ENCODE assay signal across 35 cellular contexts in the genomic region with DNA sequence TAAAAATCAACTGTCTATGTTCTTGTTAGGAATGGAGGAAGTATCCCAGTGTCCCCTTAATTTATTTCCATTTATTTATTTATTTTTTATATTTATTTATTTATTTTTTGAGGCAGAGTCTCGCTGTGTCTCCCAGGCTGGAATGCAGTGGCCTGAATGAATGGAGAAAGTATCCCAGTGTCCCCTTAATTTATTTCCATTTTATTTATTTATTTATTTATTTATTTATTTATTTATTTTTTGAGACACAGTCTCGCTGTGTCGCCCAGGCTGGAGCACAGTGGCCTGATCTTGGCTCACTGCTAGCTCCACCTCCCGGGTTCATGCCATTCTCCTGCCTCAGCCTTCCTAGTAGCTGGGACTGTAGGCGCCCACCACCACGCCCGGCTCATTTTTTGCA.
"Had no signal": no experiment of that assay in that cellular context is flagged by ENCODE, and none has a peak within 500 bp of the region (broad histone marks: within the 10 kb centered on the region; RNA-seq: fewer than 3 reads in every experiment).

No MANE protein-coding gene starts in this region.

- DNase-seq: Kasumi-1, MG63, MM.1S, MV-4-11, NCI-H1048, NCI-H1092, NCI-H1092 treated with DMSO at 0.1 percent for 48 hours, NCI-H1105, NCI-H1105 treated with DMSO at 0.1 percent for 48 hours, NCI-H1417, NCI-H1417 treated with DMSO at 0.1 percent for 48 hours, NCI-H1436, NCI-H1436 treated with DMSO at 0.1 percent for 48 hours, NCI-H146, NCI-H1694, NCI-H1694 treated with DMSO at 0.1 percent for 48 hours, NCI-H187, NCI-H187 treated with DMSO at 0.1 percent for 48 hours, NCI-H1930, NCI-H2029, NCI-H2029 treated with DMSO at 0.1 percent for 48 hours, NCI-H2081, NCI-H2081 treated with DMSO at 0.1 percent for 48 hours, NCI-H2107, NCI-H2171, NCI-H2171 treated with DMSO at 0.1 percent for 48 hours, NCI-H226, NCI-H345, NCI-H446, NCI-H446 treated with DMSO at 0.1 percent for 48 hours, NCI-H510A, NCI-H510A treated with DMSO at 0.1 percent for 48 hours, NCI-H524, NCI-H524 treated with DMSO at 0.1 percent for 48 hours, NCI-H526 had no signal

- H3K9me3 ChIP-seq: MG63 had no signal

- H3K4me3 ChIP-seq: MG63 had no signal

- H3K27me3 ChIP-seq: MG63 had no signal
